ENCODE assay signal across 8 cellular contexts in genomic region chr1:112508242-112509004, GRCh38. TPM values are rescaled to one million over a fixed set of nuclear protein-coding genes. Genes with fewer than 3 reads are reported as not detected.
DNase-seq lines count a peak whose midpoint lies in the region; TF ChIP-seq lines count a peak whose summit lies in the region.

TSS of gene WNT2B (plus strand) at chr1:112508965. CDS start at chr1:112509263, 298 bp downstream.

- no peaks in the 10 kb centered on the region for H3K9me3 ChIP-seq in tibial artery

- H3K36me3 Mint-ChIP-seq in nephron (ENCODE audit: low read depth), result no peaks in the 10 kb centered on the region

- TF ChIP-seq CTCF in NB4 (IDR thresholded peaks at IDR 0.05; ENCODE audit: low read depth, low read length) (no peak), epithelial cell of proximal tubule (conservative IDR thresholded peaks at IDR 0.05; ENCODE audit: low read depth, low read length) (no peak), nephron (IDR thresholded peaks at IDR 0.05; ENCODE audit: unreplicated experiment in 3 of 3) (no peak), tibial artery (IDR thresholded peaks at IDR 0.05) (no peak)

- peaks cover 88% of the 10 kb centered on the region for H3K27me3 Mint-ChIP-seq in nephron (ENCODE audit: low read depth)

- H3K36me3 ChIP-seq in tibial artery, result no peaks in the 10 kb centered on the region

- intact Hi-C loops in tibial artery (cut with DNase I; ENCODE audit: low total_unique reads), result no loop called here

- H3K4me3 ChIP-seq in NB4 (ENCODE audit: low read depth, low read length), result no peak within 1 kb of the TSS
- peak within 1 kb of the TSS; percentile 59 for H3K4me3 ChIP-seq in epithelial cell of proximal tubule (ENCODE audit: low read depth, low read length)
- peak within 1 kb of the TSS; percentile 40 to 64 for H3K4me3 ChIP-seq in tibial artery

- no peak for TF ChIP-seq POLR2A in NB4 (IDR thresholded peaks at IDR 0.05; ENCODE audit: extremely low read depth, insufficient read length)

- H3K4me1 Mint-ChIP-seq in nephron, result peaks cover 46% of the 10 kb centered on the region

- DNase-seq in NCI-H82 (lab: John Stamatoyannopoulos, UW) (peak; percentile 54), NCI-H82 treated with DMSO at 0.1 percent for 48 hours (lab: John Stamatoyannopoulos, UW; ENCODE audit: unreplicated experiment) (no peak), NB4 (ENCODE audit: low read depth) (peak; percentile 49), epithelial cell of proximal tubule (ENCODE audit: low read depth) (no peak), tibial artery (no peak), HPDE6-E6E7 (ENCODE audit: extremely low spot score) (no peak)
- DNase-seq in activated CD8-positive, alpha-beta memory T cell treated with anti-CD3 and anti-CD28 coated beads, Interleukin-2, amount 50 U/mL, for 48 hours, result peak; percentile 75

- H3K27me3 ChIP-seq in tibial artery, result peaks cover 0 to 41% of the 10 kb centered on the region in 2 donors

- peak within 1 kb of the TSS in 2 of 3 experiments; percentile 51 to 75 for H3K27ac Mint-ChIP-seq in nephron

- peaks cover 0 to 20% (median 17%) of the 10 kb centered on the region in 4 donors for H3K4me1 ChIP-seq in tibial artery

- no peak within 1 kb of the TSS for H3K27ac ChIP-seq in tibial artery

- H3K9me3 Mint-ChIP-seq in nephron, result no peaks in the 10 kb centered on the region

- H3K4me3 Mint-ChIP-seq in nephron, result peak within 1 kb of the TSS; percentile 77 to 86 (median 84)

RNA-seq across cellular contexts. Expression of gene WNT2B, which starts in this region (rescaled TPM):
- 0.80 and 4.8 TPM in 2 replicates for total RNA-seq in epithelial cell of proximal tubule

Comparison
In these comparisons a context has a peak if more than half of its experiments do, and no peak if none do; other contexts are left out.
1. DNase-seq: peak in NCI-H82 (single experiment), NB4 (single experiment) and activated CD8-positive, alpha-beta memory T cell treated with anti-CD3 and anti-CD28 coated beads, Interleukin-2, amount 50 U/mL, for 48 hours (single experiment); none in NCI-H82 treated with DMSO at 0.1 percent for 48 hours (single experiment), epithelial cell of proximal tubule (single experiment), tibial artery (0 of 2) and HPDE6-E6E7 (single experiment).